In genomic region chr17:13420294-13421277, GRCh38 we compare ENCODE assay signal across 12 cellular contexts.
DNase-seq lines count a peak whose midpoint lies in the region; ATAC-seq and TF ChIP-seq lines count a peak whose summit lies in the region.
"Had no signal": no experiment of that assay in that cellular context is flagged by ENCODE, and none has a peak within 500 bp of the region (broad histone marks: within the 10 kb centered on the region; RNA-seq: fewer than 3 reads in every experiment).

No MANE protein-coding gene starts in this region.

- intact Hi-C loops in MCF 10A (cut with micrococcal nuclease): loop anchor here (2.0 to 5.0 kb wide), 3 partner anchors 74 to 177 kb away; no protein-coding TSS in a partner anchor
- intact Hi-C loops in breast epithelium (cut with DNase I; ENCODE audit: low total_unique reads): no loop called here
- intact Hi-C loops in heart right ventricle (cut with DNase I): no loop called here

- POLR2A ChIA-PET in MCF 10A (lab: Yijun Ruan, JAX): interaction anchor here (0.6 to 3.2 kb wide), 9 partner anchors 8 to 511 kb away, joined by 3 to 13 read pairs (median 4); no protein-coding TSS in a partner anchor

- CTCF ChIA-PET in MCF 10A (lab: Yijun Ruan, JAX): no interaction called here

- H3K4me3 Mint-ChIP-seq in MCF 10A (ENCODE audit: unreplicated experiment): no peak overlapping the region
- H3K4me3 Mint-ChIP-seq: activated T-cell treated with anti-CD3 and anti-CD28 coated beads, Interleukin-2, amount 50 U/mL, for 4 hours; IgD-negative memory B cell had no signal

- H3K9me3 ChIP-seq in breast epithelium: no peaks in the 10 kb centered on the region
- H3K9me3 ChIP-seq in heart right ventricle: no peaks in the 10 kb centered on the region
- H3K9me3 ChIP-seq: BLaER1 had no signal

- TF ChIP-seq CTCF in MCF 10A (IDR thresholded peaks at IDR 0.05; ENCODE audit: unreplicated experiment) (no peak), breast epithelium (IDR thresholded peaks at IDR 0.05) (no peak), foreskin keratinocyte (conservative IDR thresholded peaks at IDR 0.05) (no peak), heart right ventricle (IDR thresholded peaks at IDR 0.05) (no peak)

- no peaks in the 10 kb centered on the region for H3K27me3 Mint-ChIP-seq in MCF 10A (ENCODE audit: insufficient read depth, unreplicated experiment)

- DNase-seq in MCF 10A (ENCODE audit: unreplicated experiment) (peak; percentile 95), breast epithelium (ENCODE audit: low spot score in 2 of 2) (no peak), SHP77 (lab: John Stamatoyannopoulos, UW) (peak; percentile 75 to 77), foreskin keratinocyte (peak; percentile 38 to 43), NCI-H187 treated with DMSO at 0.1 percent for 48 hours (lab: John Stamatoyannopoulos, UW) (no peak), heart right ventricle (no peak), NCI-H524 (lab: John Stamatoyannopoulos, UW) (no peak)
- DNase-seq: activated T-cell treated with anti-CD3 and anti-CD28 coated beads, Interleukin-2, amount 50 U/mL, for 4 hours; NCI-H446 treated with DMSO at 0.1 percent for 48 hours had no signal

- ATAC-seq in foreskin keratinocyte: no peak
- ATAC-seq in heart right ventricle: no peak
- ATAC-seq in HG03139 (IDR thresholded peaks at IDR 0.05; ENCODE audit: unreplicated experiment): no peak
- ATAC-seq: activated T-cell treated with anti-CD3 and anti-CD28 coated beads, Interleukin-2, amount 50 U/mL, for 4 hours had no signal

- H3K4me3 ChIP-seq in breast epithelium: no peak overlapping the region
- H3K4me3 ChIP-seq in heart right ventricle: no peak overlapping the region
- H3K4me3 ChIP-seq: BLaER1 had no signal

- TF ChIP-seq POLR2A in breast epithelium (IDR thresholded peaks at IDR 0.05): no peak

- H3K36me3 Mint-ChIP-seq in MCF 10A (ENCODE audit: insufficient read depth, unreplicated experiment): no peaks in the 10 kb centered on the region
- H3K36me3 Mint-ChIP-seq: IgD-negative memory B cell had no signal

- BruUV-seq in MCF 10A (replicated peaks; lab: Mats Ljungman, UMichigan): no TSS peak

- H3K36me3 ChIP-seq in breast epithelium (no peaks in the 10 kb centered on the region), heart right ventricle (no peaks in the 10 kb centered on the region)
- H3K36me3 ChIP-seq: BLaER1 had no signal

- no peaks in the 10 kb centered on the region for H3K27me3 ChIP-seq in breast epithelium
- no peaks in the 10 kb centered on the region for H3K27me3 ChIP-seq in foreskin keratinocyte
- no peaks in the 10 kb centered on the region for H3K27me3 ChIP-seq in heart right ventricle
- H3K27me3 ChIP-seq: BLaER1 had no signal

- WGBS in heart right ventricle, 2 donors: 70 to 90% methylated on average over 4 of the region's 4 CpGs

- H3K9me3 Mint-ChIP-seq in MCF 10A (ENCODE audit: unreplicated experiment): no peaks in the 10 kb centered on the region
- H3K9me3 Mint-ChIP-seq: activated T-cell treated with anti-CD3 and anti-CD28 coated beads, Interleukin-2, amount 50 U/mL, for 4 hours had no signal

- H3K4me1 ChIP-seq in breast epithelium: no peaks in the 10 kb centered on the region
- H3K4me1 ChIP-seq in foreskin keratinocyte: no peaks in the 10 kb centered on the region
- H3K4me1 ChIP-seq in heart right ventricle: peaks cover 2 to 21% (median 14%) of the 10 kb centered on the region in 9 donors
- H3K4me1 ChIP-seq: BLaER1 had no signal

- H3K27ac ChIP-seq in breast epithelium: no peak overlapping the region
- no peak overlapping the region for H3K27ac ChIP-seq in foreskin keratinocyte
- peak overlapping the region in 1 of 10 donors; percentile 10 for H3K27ac ChIP-seq in heart right ventricle
- H3K27ac ChIP-seq: BLaER1 had no signal

- H3K4me1 Mint-ChIP-seq in MCF 10A (ENCODE audit: insufficient read depth, unreplicated experiment): peaks cover 46% of the 10 kb centered on the region
- H3K4me1 Mint-ChIP-seq: IgD-negative memory B cell had no signal

- H3K27ac Mint-ChIP-seq in MCF 10A (ENCODE audit: low read depth, unreplicated experiment): peak overlapping the region; percentile 79
- H3K27ac Mint-ChIP-seq: IgD-negative memory B cell had no signal

Comparison
In these comparisons a context has a peak if more than half of its experiments do, and no peak if none do; other contexts are left out.
1. DNase-seq: peak in MCF 10A (single experiment), SHP77 (2 of 2) and foreskin keratinocyte (2 of 2); none in breast epithelium (0 of 2), NCI-H187 treated with DMSO at 0.1 percent for 48 hours (single experiment), heart right ventricle (0 of 2) and NCI-H524 (0 of 2).